ENCODE assay signal across 2 cellular contexts in the genomic region with DNA sequence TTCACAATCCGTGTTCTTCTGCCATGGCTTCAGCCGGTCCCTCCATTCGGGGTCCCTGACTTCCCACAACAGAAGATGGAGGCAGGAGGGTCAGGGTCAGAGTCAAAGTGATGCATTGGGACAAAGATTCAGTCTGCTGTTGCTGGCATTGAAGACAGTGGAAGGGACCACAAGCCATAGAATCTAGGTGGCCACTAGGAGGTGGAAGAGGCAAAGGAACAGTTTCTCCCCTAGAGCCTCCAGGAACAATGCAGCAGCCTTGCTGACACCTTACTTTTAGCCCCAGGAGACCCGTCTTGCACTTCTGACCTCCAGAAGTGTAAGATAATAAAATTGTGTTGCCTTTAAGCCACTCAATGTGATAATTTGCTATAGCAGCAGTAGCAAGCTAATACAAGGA.
TF ChIP-seq lines count a peak whose summit lies in the region.

No MANE protein-coding gene starts in this region.

TF ChIP-seq in HCT116, 20 proteins besides CTCF, POLR2A, EP300 and RAD21:
- no peak for TF ChIP-seq POLR2AphosphoS5 (IDR thresholded peaks at IDR 0.05; ENCODE audit: low read depth, low read length)
TF ChIP-seq in HCT116: peak in this region for 0.

TF ChIP-seq in endothelial cell of umbilical vein, 7 proteins besides CTCF, POLR2A, EP300 and RAD21:
- TF ChIP-seq EZH2 (IDR thresholded peaks at IDR 0.05; ENCODE audit: borderline replicate concordance, low read depth, low read length, severe bottlenecking), result no peak
- TF ChIP-seq FOS (IDR thresholded peaks at IDR 0.05; ENCODE audit: borderline replicate concordance, insufficient read depth, low read length), result no peak
- no peak for TF ChIP-seq MYC (IDR thresholded peaks at IDR 0.05; ENCODE audit: low read depth, low read length)
- TF ChIP-seq GATA2 (IDR thresholded peaks at IDR 0.05; ENCODE audit: insufficient read depth, insufficient read length, low read depth, low read length), result no peak
- no peak for TF ChIP-seq JUN (IDR thresholded peaks at IDR 0.05; ENCODE audit: borderline replicate concordance, insufficient read depth, insufficient read length, low read depth)
- TF ChIP-seq POLR2AphosphoS5 (IDR thresholded peaks at IDR 0.05; ENCODE audit: insufficient read depth, low read depth, low read length), result no peak
- TF ChIP-seq, protein P1, sequence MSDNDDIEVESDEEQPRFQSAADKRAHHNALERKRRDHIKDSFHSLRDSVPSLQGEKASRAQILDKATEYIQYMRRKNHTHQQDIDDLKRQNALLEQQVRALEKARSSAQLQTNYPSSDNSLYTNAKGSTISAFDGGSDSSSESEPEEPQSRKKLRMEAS (IDR thresholded peaks at IDR 0.05; ENCODE audit: insufficient read depth, insufficient read length), result no peak
